28 cellular contexts compared by ENCODE assay signal in the genomic region with DNA sequence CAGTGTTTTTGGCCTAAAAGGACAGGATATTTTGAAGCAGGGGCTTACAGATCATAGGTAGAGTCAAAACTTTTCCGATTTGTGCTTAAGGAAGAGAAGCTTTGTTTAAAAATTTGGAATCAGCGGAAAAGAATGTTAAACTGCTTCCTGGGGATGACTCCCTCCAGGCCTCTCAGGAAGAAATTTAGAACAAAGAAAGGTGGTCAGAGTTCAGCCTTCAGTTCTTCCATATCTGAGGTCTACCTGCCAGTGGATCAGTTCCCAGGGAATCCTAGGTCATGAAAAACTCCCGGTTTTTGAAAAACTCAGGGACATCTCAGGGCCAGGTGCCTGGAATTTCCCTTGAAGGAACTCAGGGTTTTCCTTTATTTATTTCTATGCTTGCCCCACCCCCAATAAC.
A peak's percentile ranks its signal among the peaks of the same experiment; 100 is the strongest.
DNase-seq lines count a peak whose midpoint lies in the region; ATAC-seq and TF ChIP-seq lines count a peak whose summit lies in the region.
"Had no signal": no experiment of that assay in that cellular context is flagged by ENCODE, and none has a peak within 500 bp of the region (broad histone marks: within the 10 kb centered on the region; RNA-seq: fewer than 3 reads in every experiment).

No MANE protein-coding gene starts in this region.

- CTCF ChIA-PET in activated CD4-positive, alpha-beta T cell treated with anti-CD3 and anti-CD28 coated beads for 36 hours (lab: Charles Lee), result interaction anchor here (0.6 kb wide), 1 partner anchor 205 kb away, joined by 3 read pairs; no protein-coding TSS in a partner anchor

- H3K36me3 Mint-ChIP-seq in endodermal cell (ENCODE audit: low read depth), result peaks cover 9% of the 10 kb centered on the region
- peaks cover 3% of the 10 kb centered on the region for H3K36me3 Mint-ChIP-seq in activated CD4-positive, alpha-beta T cell treated with anti-CD3 and anti-CD28 coated beads, Interleukin-2, amount 10 ng/mL, durations not matched to agents 24 days and 14 days (ENCODE audit: low read depth)
- peaks cover 3% of the 10 kb centered on the region for H3K36me3 Mint-ChIP-seq in activated CD4-positive, alpha-beta T cell treated with anti-CD3 and anti-CD28 coated beads for 36 hours (ENCODE audit: low read depth)
- H3K36me3 Mint-ChIP-seq in activated T-helper 1 cell treated with anti-CD3 and anti-CD28 coated beads, Interleukin-12 subunit alpha, Interleukin-12 subunit beta, Interleukin-2, Interleukin-4 antibody, amounts not matched to agents 30 ng/mL and 10 ng/mL and 1 ng/mL, durations not matched to agents 14 hours and 24 hours and 36 hours (ENCODE audit: low read depth), result peaks cover 1% of the 10 kb centered on the region
- H3K36me3 Mint-ChIP-seq: stimulated activated effector memory CD8-positive, alpha-beta T cell treated with anti-CD3 and anti-CD28 coated beads, Interleukin-12 subunit alpha, Interleukin-12 subunit beta, amount 100 ng/mL, for 72 hours had no signal

- H3K4me3 ChIP-seq in HUES48 (ENCODE audit: low read depth, low read length) (peak overlapping the region; percentile 28; the same call in 1 of the 2 replicates), endodermal cell (ENCODE audit: low read length) (peak overlapping the region; percentile 42), mesodermal cell (ENCODE audit: extremely low read depth, insufficient read depth, low read length, poor library complexity, severe bottlenecking) (no peak overlapping the region)
- H3K4me3 ChIP-seq: BLaER1 treated with 17β-estradiol and CSF1 and Interleukin-3, amounts not matched to agents 10 nM and 100 nM; HAP-1; left lung; mucosa of descending colon; psoas muscle; suprapubic skin; vagina had no signal

- 63 to 68% methylated on average over 2 to 3 of the region's 3 CpGs for WGBS in endodermal cell (ENCODE audit: insufficient coverage in 1 of 2, insufficient read length in 1 of 2), 2 experiments
- WGBS in mesodermal cell (ENCODE audit: insufficient coverage in 2 of 2), 2 experiments, result 63 to 70% methylated on average over 3 of the region's 3 CpGs

- no peak for ATAC-seq in GM21381 (IDR thresholded peaks at IDR 0.05; ENCODE audit: unreplicated experiment)
- ATAC-seq in activated CD4-positive, alpha-beta T cell treated with anti-CD3 and anti-CD28 coated beads for 36 hours, result no peak
- ATAC-seq: activated CD8-positive, alpha-beta memory T cell treated with anti-CD3 and anti-CD28 coated beads, Interleukin-2, amount 10 ng/mL, durations not matched to agents 7 days and 5 days; effector memory CD8-positive, alpha-beta T cell; left lung; mucosa of descending colon; psoas muscle; stimulated activated effector memory CD8-positive, alpha-beta T cell treated with anti-CD3 and anti-CD28 coated beads, Interleukin-12 subunit alpha, Interleukin-12 subunit beta, amount 100 ng/mL, for 72 hours had no signal

- H3K36me3 ChIP-seq in HUES48 (ENCODE audit: control insufficient read depth, insufficient read depth, low read length), result no peaks in the 10 kb centered on the region
- peaks cover 7% of the 10 kb centered on the region for H3K36me3 ChIP-seq in endodermal cell (ENCODE audit: control insufficient read depth, insufficient read depth, low read length)
- H3K36me3 ChIP-seq in mesodermal cell (ENCODE audit: control insufficient read depth, insufficient read depth, low read length), result no peaks in the 10 kb centered on the region
- H3K36me3 ChIP-seq: HAP-1, suprapubic skin, vagina had no signal

- H3K9me3 ChIP-seq in HUES48 (ENCODE audit: control insufficient read depth, insufficient read depth, low read length) (no peaks in the 10 kb centered on the region), endodermal cell (ENCODE audit: control insufficient read depth, low read length) (no peaks in the 10 kb centered on the region), mesodermal cell (ENCODE audit: control insufficient read depth, low read length) (no peaks in the 10 kb centered on the region)
- H3K9me3 ChIP-seq: BLaER1 treated with 17β-estradiol and CSF1 and Interleukin-3, amounts not matched to agents 10 nM and 100 nM; HAP-1; left lung; mucosa of descending colon; psoas muscle; suprapubic skin; vagina had no signal

- H3K27ac Mint-ChIP-seq in endodermal cell, result peak overlapping the region; percentile 77
- H3K27ac Mint-ChIP-seq in activated CD4-positive, alpha-beta T cell treated with anti-CD3 and anti-CD28 coated beads, Interleukin-2, amount 10 ng/mL, durations not matched to agents 24 days and 14 days, result no peak overlapping the region
- H3K27ac Mint-ChIP-seq in activated CD4-positive, alpha-beta T cell treated with anti-CD3 and anti-CD28 coated beads for 36 hours, result no peak overlapping the region
- no peak overlapping the region for H3K27ac Mint-ChIP-seq in activated T-helper 1 cell treated with anti-CD3 and anti-CD28 coated beads, Interleukin-12 subunit alpha, Interleukin-12 subunit beta, Interleukin-2, Interleukin-4 antibody, amounts not matched to agents 30 ng/mL and 10 ng/mL and 1 ng/mL, durations not matched to agents 14 hours and 24 hours and 36 hours
- H3K27ac Mint-ChIP-seq: activated CD8-positive, alpha-beta memory T cell treated with anti-CD3 and anti-CD28 coated beads, Interleukin-2, amount 10 ng/mL, durations not matched to agents 7 days and 5 days; activated naive CD4-positive, alpha-beta T cell treated with anti-CD3 and anti-CD28 coated beads, Interleukin-2, amount 50 U/mL, for 24 hours; stimulated activated effector memory CD8-positive, alpha-beta T cell treated with anti-CD3 and anti-CD28 coated beads, Interleukin-12 subunit alpha, Interleukin-12 subunit beta, amount 100 ng/mL, for 72 hours had no signal

- H3K9me3 Mint-ChIP-seq in endodermal cell, result no peaks in the 10 kb centered on the region
- H3K9me3 Mint-ChIP-seq in activated CD4-positive, alpha-beta T cell treated with anti-CD3 and anti-CD28 coated beads, Interleukin-2, amount 10 ng/mL, durations not matched to agents 24 days and 14 days, result no peaks in the 10 kb centered on the region
- H3K9me3 Mint-ChIP-seq in activated CD4-positive, alpha-beta T cell treated with anti-CD3 and anti-CD28 coated beads for 36 hours (ENCODE audit: low read depth), result no peaks in the 10 kb centered on the region
- no peaks in the 10 kb centered on the region for H3K9me3 Mint-ChIP-seq in activated T-helper 1 cell treated with anti-CD3 and anti-CD28 coated beads, Interleukin-12 subunit alpha, Interleukin-12 subunit beta, Interleukin-2, Interleukin-4 antibody, amounts not matched to agents 30 ng/mL and 10 ng/mL and 1 ng/mL, durations not matched to agents 14 hours and 24 hours and 36 hours
- H3K9me3 Mint-ChIP-seq: activated naive CD4-positive, alpha-beta T cell treated with anti-CD3 and anti-CD28 coated beads, Interleukin-2, amount 50 U/mL, for 24 hours; effector memory CD8-positive, alpha-beta T cell; stimulated activated effector memory CD8-positive, alpha-beta T cell treated with anti-CD3 and anti-CD28 coated beads, Interleukin-12 subunit alpha, Interleukin-12 subunit beta, amount 100 ng/mL, for 72 hours had no signal

- intact Hi-C loops in activated CD4-positive, alpha-beta T cell treated with anti-CD3 and anti-CD28 coated beads, Interleukin-2, amount 10 ng/mL, durations not matched to agents 24 days and 14 days (cut with micrococcal nuclease), result no loop called here
- intact Hi-C loops in activated CD4-positive, alpha-beta T cell treated with anti-CD3 and anti-CD28 coated beads for 36 hours (cut with DNase I, micrococcal nuclease), result no loop called here
- intact Hi-C loops in activated T-helper 1 cell treated with anti-CD3 and anti-CD28 coated beads, Interleukin-12 subunit alpha, Interleukin-12 subunit beta, Interleukin-2, Interleukin-4 antibody, amounts not matched to agents 30 ng/mL and 10 ng/mL and 1 ng/mL, durations not matched to agents 14 hours and 24 hours and 36 hours (cut with micrococcal nuclease), result no loop called here

- H3K27me3 ChIP-seq in HUES48 (ENCODE audit: control insufficient read depth, insufficient read depth, low read length) (no peaks in the 10 kb centered on the region), endodermal cell (ENCODE audit: control insufficient read depth, insufficient read depth, low read length, poor library complexity, severe bottlenecking) (no peaks in the 10 kb centered on the region)
- H3K27me3 ChIP-seq: BLaER1 treated with 17β-estradiol and CSF1 and Interleukin-3, amounts not matched to agents 10 nM and 100 nM; left lung; suprapubic skin; vagina had no signal

- H3K27ac ChIP-seq in HUES48 (ENCODE audit: low read depth, low read length) (peak overlapping the region; percentile 85), endodermal cell (ENCODE audit: low read depth, low read length) (no peak overlapping the region), mesodermal cell (ENCODE audit: low read depth, low read length, severe bottlenecking) (peak overlapping the region; percentile 37)
- H3K27ac ChIP-seq: BLaER1 treated with 17β-estradiol and CSF1 and Interleukin-3, amounts not matched to agents 10 nM and 100 nM; KMS-11; psoas muscle; suprapubic skin; vagina had no signal

- POLR2A ChIA-PET in activated CD4-positive, alpha-beta T cell treated with anti-CD3 and anti-CD28 coated beads for 36 hours (lab: Charles Lee), result no interaction called here

- peaks cover 50% of the 10 kb centered on the region for H3K4me1 ChIP-seq in HUES48 (ENCODE audit: control insufficient read depth, insufficient read depth, low read length)
- peaks cover 6% of the 10 kb centered on the region for H3K4me1 ChIP-seq in endodermal cell (ENCODE audit: control insufficient read depth, insufficient read depth, low read length)
- H3K4me1 ChIP-seq in mesodermal cell (ENCODE audit: control insufficient read depth, insufficient read depth, low read length, poor library complexity, severe bottlenecking), result peaks cover 14% of the 10 kb centered on the region
- H3K4me1 ChIP-seq: suprapubic skin, vagina had no signal

- H3K27me3 Mint-ChIP-seq in endodermal cell (ENCODE audit: insufficient read depth), result no peaks in the 10 kb centered on the region
- H3K27me3 Mint-ChIP-seq in activated CD4-positive, alpha-beta T cell treated with anti-CD3 and anti-CD28 coated beads, Interleukin-2, amount 10 ng/mL, durations not matched to agents 24 days and 14 days, result no peaks in the 10 kb centered on the region
- H3K27me3 Mint-ChIP-seq in activated CD4-positive, alpha-beta T cell treated with anti-CD3 and anti-CD28 coated beads for 36 hours, result no peaks in the 10 kb centered on the region
- no peaks in the 10 kb centered on the region for H3K27me3 Mint-ChIP-seq in activated T-helper 1 cell treated with anti-CD3 and anti-CD28 coated beads, Interleukin-12 subunit alpha, Interleukin-12 subunit beta, Interleukin-2, Interleukin-4 antibody, amounts not matched to agents 30 ng/mL and 10 ng/mL and 1 ng/mL, durations not matched to agents 14 hours and 24 hours and 36 hours (ENCODE audit: insufficient read depth)
- H3K27me3 Mint-ChIP-seq: activated CD8-positive, alpha-beta memory T cell treated with anti-CD3 and anti-CD28 coated beads, Interleukin-2, amount 10 ng/mL, durations not matched to agents 7 days and 5 days; activated naive CD4-positive, alpha-beta T cell treated with anti-CD3 and anti-CD28 coated beads, Interleukin-2, amount 50 U/mL, for 24 hours; effector memory CD8-positive, alpha-beta T cell had no signal

- peak overlapping the region; percentile 39 for H3K9ac ChIP-seq in HUES48 (ENCODE audit: low read depth, low read length)
- no peak overlapping the region for H3K9ac ChIP-seq in endodermal cell (ENCODE audit: extremely low read depth, low read length, poor library complexity, severe bottlenecking)
- H3K9ac ChIP-seq: BLaER1 treated with 17β-estradiol and CSF1 and Interleukin-3, amounts not matched to agents 10 nM and 100 nM; KMS-11 had no signal

- peaks cover 30% of the 10 kb centered on the region for H3K4me1 Mint-ChIP-seq in endodermal cell
- H3K4me1 Mint-ChIP-seq in activated CD4-positive, alpha-beta T cell treated with anti-CD3 and anti-CD28 coated beads, Interleukin-2, amount 10 ng/mL, durations not matched to agents 24 days and 14 days, result peaks cover 5% of the 10 kb centered on the region
- peaks cover 13% of the 10 kb centered on the region for H3K4me1 Mint-ChIP-seq in activated CD4-positive, alpha-beta T cell treated with anti-CD3 and anti-CD28 coated beads for 36 hours
- peaks cover 9% of the 10 kb centered on the region for H3K4me1 Mint-ChIP-seq in activated T-helper 1 cell treated with anti-CD3 and anti-CD28 coated beads, Interleukin-12 subunit alpha, Interleukin-12 subunit beta, Interleukin-2, Interleukin-4 antibody, amounts not matched to agents 30 ng/mL and 10 ng/mL and 1 ng/mL, durations not matched to agents 14 hours and 24 hours and 36 hours (ENCODE audit: low read depth)

- DNase-seq in Daoy (ENCODE audit: low read depth), result peak; percentile 6
- DNase-seq in endodermal cell, result no peak
- DNase-seq in activated CD4-positive, alpha-beta T cell treated with anti-CD3 and anti-CD28 coated beads, Interleukin-2, amount 10 ng/mL, durations not matched to agents 24 days and 14 days, result no peak
- DNase-seq in activated CD4-positive, alpha-beta T cell treated with anti-CD3 and anti-CD28 coated beads for 36 hours, result no peak
- DNase-seq in activated T-helper 1 cell treated with anti-CD3 and anti-CD28 coated beads, Interleukin-12 subunit alpha, Interleukin-12 subunit beta, Interleukin-2, Interleukin-4 antibody, amounts not matched to agents 30 ng/mL and 10 ng/mL and 1 ng/mL, durations not matched to agents 14 hours and 24 hours and 36 hours (ENCODE audit: low spot score), result no peak
- DNase-seq: ACHN; activated CD4-positive, alpha-beta T cell treated with anti-CD3 and anti-CD28 coated beads for 4 hours; activated CD8-positive, alpha-beta memory T cell treated with anti-CD3 and anti-CD28 coated beads, Interleukin-2, amount 10 ng/mL, durations not matched to agents 7 days and 5 days; effector memory CD8-positive, alpha-beta T cell; left lung; mucosa of descending colon; MV-4-11; NCI-H1694 treated with DMSO at 0.1 percent for 48 hours; NCI-H748 treated with DMSO at 0.1 percent for 48 hours; psoas muscle; Right ventricle myocardium superior; stimulated activated CD4-positive, alpha-beta T cell treated with anti-CD3 and anti-CD28 coated beads, Interleukin-1b, Interleukin-23, amount 100 ng/mL, for 48 hours; SW 1271 had no signal

- no peak overlapping the region for H3K4me3 Mint-ChIP-seq in endodermal cell
- H3K4me3 Mint-ChIP-seq in activated CD4-positive, alpha-beta T cell treated with anti-CD3 and anti-CD28 coated beads, Interleukin-2, amount 10 ng/mL, durations not matched to agents 24 days and 14 days, result no peak overlapping the region
- H3K4me3 Mint-ChIP-seq in activated CD4-positive, alpha-beta T cell treated with anti-CD3 and anti-CD28 coated beads for 36 hours, result no peak overlapping the region
- H3K4me3 Mint-ChIP-seq in activated T-helper 1 cell treated with anti-CD3 and anti-CD28 coated beads, Interleukin-12 subunit alpha, Interleukin-12 subunit beta, Interleukin-2, Interleukin-4 antibody, amounts not matched to agents 30 ng/mL and 10 ng/mL and 1 ng/mL, durations not matched to agents 14 hours and 24 hours and 36 hours, result no peak overlapping the region
- H3K4me3 Mint-ChIP-seq: activated CD8-positive, alpha-beta memory T cell treated with anti-CD3 and anti-CD28 coated beads, Interleukin-2, amount 10 ng/mL, durations not matched to agents 7 days and 5 days; activated naive CD4-positive, alpha-beta T cell treated with anti-CD3 and anti-CD28 coated beads, Interleukin-2, amount 50 U/mL, for 24 hours; effector memory CD8-positive, alpha-beta T cell; stimulated activated effector memory CD8-positive, alpha-beta T cell treated with anti-CD3 and anti-CD28 coated beads, Interleukin-12 subunit alpha, Interleukin-12 subunit beta, amount 100 ng/mL, for 72 hours had no signal

- TF ChIP-seq CTCF in endodermal cell (conservative IDR thresholded peaks at IDR 0.05), result no peak
